Comparison of ENCODE assay signal across 13 cellular contexts in the genomic region with DNA sequence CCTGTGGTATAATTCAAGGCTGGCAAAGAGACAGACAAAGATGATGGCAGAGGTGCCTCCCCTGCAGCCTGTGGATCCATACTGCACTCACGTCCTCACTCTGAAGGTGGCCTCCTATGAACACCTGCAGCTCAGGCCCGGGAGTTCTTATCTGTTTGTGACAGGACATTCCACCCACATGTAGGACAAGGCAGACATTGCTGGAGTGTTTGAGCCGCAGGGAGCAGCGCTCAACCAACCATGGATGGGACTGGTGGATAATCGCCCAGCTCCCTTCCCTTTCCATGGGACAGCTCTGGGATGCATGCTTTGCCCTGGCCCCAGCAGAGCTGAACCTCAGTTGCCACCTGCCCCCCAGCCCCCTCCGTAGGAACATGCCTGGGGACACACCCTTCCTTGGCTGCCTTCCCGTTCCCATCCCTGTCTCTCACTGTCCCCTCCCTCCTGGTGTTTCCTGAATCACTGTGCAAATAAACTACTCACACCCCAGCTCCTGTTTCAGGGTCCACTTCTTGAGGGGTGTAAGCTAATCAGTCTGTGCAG. TPM values are rescaled to one million over a fixed set of nuclear protein-coding genes. Genes with fewer than 3 reads are reported as not detected.
A peak's percentile ranks its signal among the peaks of the same experiment; 100 is the strongest.
DNase-seq lines count a peak whose midpoint lies in the region; ATAC-seq and TF ChIP-seq lines count a peak whose summit lies in the region.
"Had no signal": no experiment of that assay in that cellular context is flagged by ENCODE, and none has a peak within 500 bp of the region (broad histone marks: within the 10 kb centered on the region; RNA-seq: fewer than 3 reads in every experiment).

No MANE protein-coding gene starts in this region.

- H3K36me3 ChIP-seq in H7 (replicated peaks; ENCODE audit: control insufficient read depth, insufficient read depth, low read length), result no peaks in the 10 kb centered on the region

- intact Hi-C loops in left colon (cut with DNase I, micrococcal nuclease), result no loop called here

- H3K27ac Mint-ChIP-seq in glutamatergic neuron (ENCODE audit: unreplicated experiment), result no peak overlapping the region
- H3K27ac Mint-ChIP-seq: activated naive CD4-positive, alpha-beta T cell treated with anti-CD3 and anti-CD28 coated beads for 36 hours; natural killer cell treated with Interleukin-12 subunit alpha and Interleukin-12 subunit beta and Interleukin-15 and Interleukin-18, amount 100 ng/mL, for 72 hours had no signal

- peaks cover 20% of the 10 kb centered on the region for H3K4me1 Mint-ChIP-seq in glutamatergic neuron (ENCODE audit: low read depth, unreplicated experiment)

- H3K4me3 Mint-ChIP-seq in glutamatergic neuron (ENCODE audit: unreplicated experiment), result no peak overlapping the region
- H3K4me3 Mint-ChIP-seq: activated naive CD4-positive, alpha-beta T cell treated with anti-CD3 and anti-CD28 coated beads for 36 hours; natural killer cell treated with Interleukin-12 subunit alpha and Interleukin-12 subunit beta and Interleukin-15 and Interleukin-18, amount 100 ng/mL, for 72 hours had no signal

- H3K27ac ChIP-seq in VCaP, result peak overlapping the region; percentile 75; the same call in 1 of the 2 replicates
- H3K27ac ChIP-seq: C4-2B had no signal

- no peak for TF ChIP-seq CTCF in AG10803 (conservative IDR thresholded peaks at IDR 0.05; ENCODE audit: low read length)
- TF ChIP-seq CTCF in VCaP (conservative IDR thresholded peaks at IDR 0.05), result no peak
- TF ChIP-seq CTCF in glutamatergic neuron (IDR thresholded peaks at IDR 0.05; ENCODE audit: partially characterized antibody, unreplicated experiment), result no peak

- no peaks in the 10 kb centered on the region for H3K27me3 ChIP-seq in H7 (ENCODE audit: control insufficient read depth, insufficient read depth, low read length)

- H3K4me3 ChIP-seq in AG10803 (ENCODE audit: low read length), result no peak overlapping the region
- no peak overlapping the region for H3K4me3 ChIP-seq in H7 (ENCODE audit: insufficient read depth, low read depth, low read length)
- H3K4me3 ChIP-seq: GM12878 had no signal

- peaks cover 4% of the 10 kb centered on the region for H3K9me3 Mint-ChIP-seq in glutamatergic neuron (ENCODE audit: unreplicated experiment)
- H3K9me3 Mint-ChIP-seq: activated naive CD4-positive, alpha-beta T cell treated with anti-CD3 and anti-CD28 coated beads for 36 hours; natural killer cell treated with Interleukin-12 subunit alpha and Interleukin-12 subunit beta and Interleukin-15 and Interleukin-18, amount 100 ng/mL, for 72 hours had no signal

- peaks cover 3% of the 10 kb centered on the region for H3K27me3 Mint-ChIP-seq in glutamatergic neuron (ENCODE audit: unreplicated experiment)

- DNase-seq in AG10803 (ENCODE audit: low read depth) (peak; percentile 31), LHCN-M2 (ENCODE audit: low read depth) (peak; percentile 56), left colon (peak; percentile 88 to 91), glutamatergic neuron (no peak), H7 (no peak)
- DNase-seq: activated naive CD4-positive, alpha-beta T cell treated with anti-CD3 and anti-CD28 coated beads for 36 hours had no signal

- ATAC-seq in left colon, result peak; percentile 89
- ATAC-seq in HG03457 (IDR thresholded peaks at IDR 0.05; ENCODE audit: unreplicated experiment), result no peak
- ATAC-seq in GM18520 (IDR thresholded peaks at IDR 0.05; ENCODE audit: unreplicated experiment), result no peak
- ATAC-seq: activated CD4-positive, CD25-positive, alpha-beta regulatory T cell treated with anti-CD3 and anti-CD28 coated beads, Interleukin-2, amount 50 U/mL, for 24 hours; GM12878; natural killer cell treated with Interleukin-12 subunit alpha and Interleukin-12 subunit beta and Interleukin-15 and Interleukin-18, amount 100 ng/mL, for 72 hours had no signal

- H3K36me3 Mint-ChIP-seq in glutamatergic neuron (ENCODE audit: unreplicated experiment), result no peaks in the 10 kb centered on the region
- H3K36me3 Mint-ChIP-seq: natural killer cell treated with Interleukin-12 subunit alpha and Interleukin-12 subunit beta and Interleukin-15 and Interleukin-18, amount 100 ng/mL, for 72 hours had no signal

RNA-seq across cellular contexts. Expression of gene ITPRIPL2, which starts 22.2 kb away (rescaled TPM):
- total RNA-seq in LHCN-M2 (2014; rRNA removed) (37.9 and 42.3 TPM in 2 replicates), left colon (10 to 100 TPM; 40.4 to 42.7 TPM), glutamatergic neuron (ENCODE audit: unreplicated experiment) (3.4 TPM)
- 8.9 TPM for polyA plus RNA-seq in LHCN-M2 (2012)
- total RNA-seq in H7 (2014; rRNA removed; shearing (Covaris generic)), result 3.4 and 5.5 TPM in 2 replicates

RNA-seq across cellular contexts. Expression of gene SYT17, which starts 32.1 kb away (rescaled TPM):
- total RNA-seq in LHCN-M2 (2014; rRNA removed) (0.45 TPM in 1 of 2 replicates, not detected in the other), left colon (1 to 10 TPM; 8.4 to 9.1 TPM), glutamatergic neuron (ENCODE audit: unreplicated experiment) (10.0 TPM)
- 0.09 TPM for polyA plus RNA-seq in LHCN-M2 (2012)
- total RNA-seq in H7 (2014; rRNA removed; shearing (Covaris generic)), result 1.9 and 5.3 TPM in 2 replicates
- total RNA-seq: activated naive CD4-positive, alpha-beta T cell treated with anti-CD3 and anti-CD28 coated beads for 36 hours; natural killer cell treated with Interleukin-12 subunit alpha and Interleukin-12 subunit beta and Interleukin-15 and Interleukin-18, amount 100 ng/mL, for 72 hours had no signal

Comparison
In these comparisons a context has a peak if more than half of its experiments do, and no peak if none do; other contexts are left out.
1. DNase-seq: peak in AG10803 (single experiment), LHCN-M2 (single experiment) and left colon (2 of 2); none in glutamatergic neuron (single experiment) and H7 (single experiment).